ENCODE assay signal across 23 cellular contexts in the genomic region with DNA sequence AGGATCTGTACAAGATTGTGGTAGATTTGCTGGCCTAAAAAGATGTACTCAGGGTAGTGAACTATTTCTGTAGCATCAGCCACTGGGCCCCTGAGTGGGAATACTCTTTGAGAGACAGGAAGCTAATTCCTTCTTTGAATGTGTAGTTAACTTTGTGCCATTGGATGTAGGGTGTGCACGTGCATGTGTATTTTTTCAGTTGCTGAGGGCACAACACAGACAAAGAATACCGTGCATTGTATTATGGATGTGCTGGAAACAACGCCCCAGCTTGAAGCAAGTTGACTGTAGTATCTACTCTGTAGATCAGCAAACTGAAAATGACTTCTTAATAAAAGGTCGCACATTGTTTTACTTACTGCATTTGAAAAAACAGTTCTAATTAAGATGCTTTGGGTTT. TPM values are rescaled to one million over a fixed set of nuclear protein-coding genes. Genes with fewer than 3 reads are reported as not detected.
DNase-seq lines count a peak whose midpoint lies in the region; ATAC-seq and TF ChIP-seq lines count a peak whose summit lies in the region.
"Had no signal": no experiment of that assay in that cellular context is flagged by ENCODE, and none has a peak within 500 bp of the region (broad histone marks: within the 10 kb centered on the region; RNA-seq: fewer than 3 reads in every experiment).

No MANE protein-coding gene starts in this region.

- H3K27me3 ChIP-seq in Caco-2 (replicated peaks; ENCODE audit: control insufficient read depth, insufficient read depth, low read length), result no peaks in the 10 kb centered on the region
- H3K27me3 ChIP-seq in RWPE2 (ENCODE audit: insufficient read depth, poor library complexity, severe bottlenecking), result no peaks in the 10 kb centered on the region
- H3K27me3 ChIP-seq in fibroblast of lung (ENCODE audit: control insufficient read depth, insufficient read depth, low read length), result no peaks in the 10 kb centered on the region
- H3K27me3 ChIP-seq in psoas muscle (ENCODE audit: insufficient read depth in 3 of 3, low read length in 2 of 3), result no peaks in the 10 kb centered on the region
- H3K27me3 ChIP-seq in aorta (ENCODE audit: control insufficient read depth in 1 of 2, insufficient read depth in 2 of 2, low read length in 1 of 2), result no peaks in the 10 kb centered on the region
- H3K27me3 ChIP-seq: heart left ventricle, thyroid gland had no signal

- no peaks in the 10 kb centered on the region for H4K20me1 ChIP-seq in fibroblast of lung (ENCODE audit: control insufficient read depth, extremely low read depth, insufficient read depth, low read length)

- no peak overlapping the region for H3K9ac ChIP-seq in fibroblast of lung (ENCODE audit: insufficient read depth, low read length)

- H3K4me1 Mint-ChIP-seq in Caco-2 (ENCODE audit: low read depth, unreplicated experiment), result peaks cover 91% of the 10 kb centered on the region
- H3K4me1 Mint-ChIP-seq: activated B cell treated with CpG ODN at 0.5 μM for 24 hours had no signal

- no peaks in the 10 kb centered on the region for H3K9me3 ChIP-seq in Caco-2
- no peaks in the 10 kb centered on the region for H3K9me3 ChIP-seq in RWPE2 (ENCODE audit: severe bottlenecking)
- no peaks in the 10 kb centered on the region for H3K9me3 ChIP-seq in fibroblast of lung (ENCODE audit: control insufficient read depth, insufficient read depth, low read depth, low read length)
- no peaks in the 10 kb centered on the region for H3K9me3 ChIP-seq in psoas muscle
- H3K9me3 ChIP-seq in aorta (ENCODE audit: control insufficient read depth, low read length), result no peaks in the 10 kb centered on the region
- H3K9me3 ChIP-seq: heart left ventricle, lower lobe of right lung, thyroid gland had no signal

- H3K36me3 ChIP-seq in Caco-2 (ENCODE audit: control insufficient read depth, insufficient read depth, low read length) (no peaks in the 10 kb centered on the region), RWPE2 (ENCODE audit: low read depth) (peaks cover 16% of the 10 kb centered on the region), fibroblast of lung (ENCODE audit: control insufficient read depth, insufficient read depth, low read length) (peaks cover 2% of the 10 kb centered on the region), psoas muscle (ENCODE audit: insufficient read depth in 1 of 2, low read depth in 1 of 2) (no peaks in the 10 kb centered on the region), aorta (ENCODE audit: control insufficient read depth in 1 of 2, insufficient read depth in 2 of 2, low read length in 1 of 2) (no peaks in the 10 kb centered on the region)
- H3K36me3 ChIP-seq: heart left ventricle, lower lobe of right lung, thyroid gland had no signal

- CTCF ChIA-PET in Caco-2 (lab: Charles Lee), result no interaction called here

- peak overlapping the region; percentile 44 for H3K4me3 Mint-ChIP-seq in Caco-2 (ENCODE audit: unreplicated experiment)
- H3K4me3 Mint-ChIP-seq: activated B cell treated with CpG ODN at 0.5 μM for 24 hours; activated naive CD8-positive, alpha-beta T cell; activated T-cell treated with anti-CD3 and anti-CD28 coated beads, Interleukin-2, amount 50 U/mL, for 72 hours; CD4-positive, CD25-positive, alpha-beta regulatory T cell; natural killer cell had no signal

- H3K4me1 ChIP-seq in Caco-2, result peaks cover 98% of the 10 kb centered on the region
- H3K4me1 ChIP-seq in RWPE2 (ENCODE audit: insufficient read depth, poor library complexity, severe bottlenecking), result peaks cover 95% of the 10 kb centered on the region
- H3K4me1 ChIP-seq in fibroblast of lung (ENCODE audit: control insufficient read depth, extremely low read depth, insufficient read depth, low read length), result peaks cover 61% of the 10 kb centered on the region
- peaks cover 99% of the 10 kb centered on the region for H3K4me1 ChIP-seq in psoas muscle
- H3K4me1 ChIP-seq in aorta (ENCODE audit: control insufficient read depth in 1 of 2, insufficient read depth in 2 of 2, low read length in 2 of 2), result peaks cover 14 to 33% of the 10 kb centered on the region in 2 donors

- intact Hi-C loops in Caco-2 (cut with micrococcal nuclease; ENCODE audit: unreplicated experiment), result loop anchor here (5.0 kb wide), 1 partner anchor 83 kb away; no protein-coding TSS in a partner anchor
- intact Hi-C loops in psoas muscle (cut with DNase I), result loop anchor here (5.0 to 10.0 kb wide), 2 partner anchors 48 to 55 kb away; no protein-coding TSS in a partner anchor
- intact Hi-C loops in aorta (cut with DNase I), result loop anchor here in 1 of 2 donors (5.0 kb wide), 1 partner anchor 33 kb away; no protein-coding TSS in a partner anchor

- peaks cover 99% of the 10 kb centered on the region for H3K79me2 ChIP-seq in fibroblast of lung (ENCODE audit: control insufficient read depth, insufficient read depth, low read length)

- peaks cover 86% of the 10 kb centered on the region for H3K36me3 Mint-ChIP-seq in Caco-2 (ENCODE audit: insufficient read depth, unreplicated experiment)
- H3K36me3 Mint-ChIP-seq: activated naive CD8-positive, alpha-beta T cell; CD4-positive, CD25-positive, alpha-beta regulatory T cell; natural killer cell had no signal

- DNase-seq in Caco-2, result no peak
- no peak for DNase-seq in RWPE2 (ENCODE audit: low spot score)
- DNase-seq in fibroblast of lung (ENCODE audit: low read depth in 2 of 2), result no peak
- no peak for DNase-seq in psoas muscle
- DNase-seq in aorta, result no peak
- no peak for DNase-seq in NCI-H1417 treated with DMSO at 0.1 percent for 48 hours (lab: John Stamatoyannopoulos, UW)
- DNase-seq: activated B cell treated with CpG ODN at 0.5 μM for 24 hours; activated CD8-positive, alpha-beta memory T cell treated with anti-CD3 and anti-CD28 coated beads for 24 hours; activated T-cell treated with anti-CD3 and anti-CD28 coated beads, Interleukin-2, amount 50 U/mL, for 72 hours; CD4-positive, CD25-positive, alpha-beta regulatory T cell; DMS53; heart left ventricle; lower lobe of right lung; MV-4-11; natural killer cell; NCI-H1930; SHP77; T-helper 2 cell; thyroid gland had no signal

- H3K27me3 Mint-ChIP-seq in Caco-2 (ENCODE audit: insufficient read depth, unreplicated experiment), result no peaks in the 10 kb centered on the region

- 46 to 67% (median 50%) methylated on average over 4 of the region's 4 CpGs for WGBS in psoas muscle, 3 donors
- 22 to 34% methylated on average over 4 of the region's 4 CpGs for WGBS in aorta, 2 donors

- H3K27ac Mint-ChIP-seq in Caco-2 (ENCODE audit: unreplicated experiment), result peak overlapping the region; percentile 76
- H3K27ac Mint-ChIP-seq: activated B cell treated with CpG ODN at 0.5 μM for 24 hours; activated naive CD8-positive, alpha-beta T cell; activated T-cell treated with anti-CD3 and anti-CD28 coated beads, Interleukin-2, amount 50 U/mL, for 72 hours; CD4-positive, CD25-positive, alpha-beta regulatory T cell had no signal

- H2AFZ ChIP-seq in fibroblast of lung (ENCODE audit: low read length), result no peak overlapping the region

- TF ChIP-seq CTCF in Caco-2 (IDR thresholded peaks at IDR 0.05; ENCODE audit: insufficient read depth in 1 of 2, low read depth in 1 of 2, low read length in 1 of 2, severe bottlenecking in 1 of 2, unreplicated experiment in 1 of 2) (no peak), RWPE2 (IDR thresholded peaks at IDR 0.05; ENCODE audit: poor library complexity, severe bottlenecking) (no peak), fibroblast of lung (conservative IDR thresholded peaks at IDR 0.05 in 1 of 2, IDR thresholded peaks at IDR 0.05 in 1 of 2; ENCODE audit: low read depth in 1 of 2, low read length in 2 of 2) (no peak), psoas muscle (IDR thresholded peaks at IDR 0.05) (no peak)

- BruUV-seq in Caco-2 (replicated peaks; lab: Mats Ljungman, UMichigan), result no TSS peak

- H3K27ac ChIP-seq in RWPE2 (ENCODE audit: poor library complexity, severe bottlenecking) (peak overlapping the region; percentile 98), fibroblast of lung (ENCODE audit: insufficient read depth, low read length) (no peak overlapping the region), psoas muscle (peak overlapping the region; percentile 46), aorta (ENCODE audit: low read depth in 1 of 2, low read length in 2 of 2) (no peak overlapping the region)
- H3K27ac ChIP-seq: HL-60, lower lobe of right lung had no signal

- peak overlapping the region; percentile 0 for H3K4me2 ChIP-seq in fibroblast of lung (ENCODE audit: extremely low read depth, insufficient read depth, low read length)

- no peaks in the 10 kb centered on the region for H3K9me3 Mint-ChIP-seq in Caco-2 (ENCODE audit: unreplicated experiment)
- H3K9me3 Mint-ChIP-seq: activated B cell treated with CpG ODN at 0.5 μM for 24 hours; activated T-cell treated with anti-CD3 and anti-CD28 coated beads, Interleukin-2, amount 50 U/mL, for 72 hours; CD4-positive, CD25-positive, alpha-beta regulatory T cell; natural killer cell had no signal

- ATAC-seq in RWPE2 (ENCODE audit: low read depth) (no peak), psoas muscle (no peak), aorta (ENCODE audit: low FRiP score) (no peak), HG03571 (IDR thresholded peaks at IDR 0.05; ENCODE audit: unreplicated experiment) (no peak), HG03108 (IDR thresholded peaks at IDR 0.05; ENCODE audit: unreplicated experiment) (no peak)
- ATAC-seq: activated T-cell treated with anti-CD3 and anti-CD28 coated beads, Interleukin-2, amount 50 U/mL, for 72 hours; lower lobe of right lung; natural killer cell had no signal

- POLR2A ChIA-PET in Caco-2 (lab: Charles Lee), result interaction anchor here (0.5 kb wide), 1 partner anchor 9 kb away, joined by 5 read pairs; no protein-coding TSS in a partner anchor

- H3K4me3 ChIP-seq in Caco-2 (ENCODE audit: low read depth, low read length) (no peak overlapping the region), RWPE2 (ENCODE audit: severe bottlenecking) (no peak overlapping the region), fibroblast of lung (replicated peaks in 1 of 4; ENCODE audit: control extremely low read depth in 1 of 4, insufficient read depth in 1 of 4, low read depth in 3 of 4, low read length in 4 of 4) (no peak overlapping the region), psoas muscle (no peak overlapping the region), aorta (ENCODE audit: low read length in 2 of 2) (no peak overlapping the region)
- H3K4me3 ChIP-seq: heart left ventricle, lower lobe of right lung, thyroid gland had no signal

RNA-seq across cellular contexts. Expression of a gene that starts 14.1 kb away (rescaled TPM):
- total RNA-seq in Caco-2 (2022) (270 and 292 TPM in 2 replicates), fibroblast of lung (135 and 364 TPM in 2 replicates), psoas muscle (10 to 100 TPM; 49.8 to 66.2 (median 56.3) TPM), aorta (100 to 1,000 TPM; 228 to 727 TPM)
- polyA plus RNA-seq in fibroblast of lung (231 and 661 TPM in 2 replicates), psoas muscle (10 to 100 TPM; 10.2 to 68.1 (median 53.1) TPM), aorta (10 to 100 TPM; 47.3 to 66.2 TPM)
- 157 and 490 TPM in 2 replicates for polyA plus RNA-seq in fibroblast of lung (2012)
- polyA minus RNA-seq in fibroblast of lung (ENCODE audit: low replicate concordance), result 1,375 and 3,102 TPM in 2 replicates

Comparison
In these comparisons a context has a peak if more than half of its experiments do, and no peak if none do; other contexts are left out.
1. H3K27ac ChIP-seq: peak in RWPE2 (single experiment) and psoas muscle (single experiment); none in fibroblast of lung (single experiment) and aorta (0 of 2).